In genomic region chr7:70018700-70019099, GRCh38 we compare ENCODE assay signal across 2 cellular contexts.
TF ChIP-seq lines count a peak whose summit lies in the region.

No MANE protein-coding gene starts in this region.

TF ChIP-seq in IMR-90, 13 proteins besides CTCF, POLR2A, EP300 and RAD21:
- no peak for TF ChIP-seq CHD1 (IDR thresholded peaks at IDR 0.05; ENCODE audit: low read depth, low read length)
- TF ChIP-seq NFE2L2 (IDR thresholded peaks at IDR 0.05; ENCODE audit: low read depth, low read length): no peak
- peak; percentile 18; the same call in 1 of the 2 replicates for TF ChIP-seq MAFK (IDR thresholded peaks at IDR 0.05; ENCODE audit: low read depth, low read length)
- TF ChIP-seq RCOR1 (IDR thresholded peaks at IDR 0.05; ENCODE audit: insufficient replicate concordance, low read length): no peak
- TF ChIP-seq ELK1 (IDR thresholded peaks at IDR 0.05; ENCODE audit: borderline replicate concordance, low read depth, low read length): no peak

TF ChIP-seq in K562, 482 proteins besides CTCF, POLR2A, EP300 and RAD21 (continued from another document):
- no peak for TF ChIP-seq ZBTB11 (CRISPR knock-in tag; IDR thresholded peaks at IDR 0.05)
- peak; percentile 61 for TF ChIP-seq ZNF316 (IDR thresholded peaks at IDR 0.05)
- no peak for TF ChIP-seq EHMT2 (IDR thresholded peaks at IDR 0.05)
- no peak for TF ChIP-seq SAFB (IDR thresholded peaks at IDR 0.05; ENCODE audit: borderline replicate concordance, low read depth, low read length)
- TF ChIP-seq E2F6 (IDR thresholded peaks at IDR 0.05; ENCODE audit: borderline replicate concordance in 1 of 2, extremely low read depth in 1 of 2, insufficient read depth in 1 of 2, insufficient read length in 1 of 2, low read depth in 1 of 2, low read length in 1 of 2, poor library complexity in 1 of 2, severe bottlenecking in 1 of 2): no peak
- no peak for TF ChIP-seq ZNF197 (CRISPR knock-in tag; IDR thresholded peaks at IDR 0.05; ENCODE audit: low read depth)
